ENCODE assay signal across 13 cellular contexts in genomic region chr1:248926401-248927182, GRCh38. TPM values are rescaled to one million over a fixed set of nuclear protein-coding genes. Genes with fewer than 3 reads are reported as not detected.
A peak's percentile ranks its signal among the peaks of the same experiment; 100 is the strongest.
DNase-seq lines count a peak whose midpoint lies in the region; ATAC-seq and TF ChIP-seq lines count a peak whose summit lies in the region.
"Had no signal": no experiment of that assay in that cellular context is flagged by ENCODE, and none has a peak within 500 bp of the region (broad histone marks: within the 10 kb centered on the region; RNA-seq: fewer than 3 reads in every experiment).

No MANE protein-coding gene starts in this region.

- CTCF ChIA-PET in Calu3 (lab: Charles Lee): interaction anchor here (0.6 kb wide), 1 partner anchor 169 kb away, joined by 3 read pairs; no protein-coding TSS in a partner anchor

- no peak overlapping the region for H3K56ac ChIP-seq in mesendoderm (ENCODE audit: low read length)

- DNase-seq in Calu3: no peak
- DNase-seq in LHCN-M2 (ENCODE audit: low read depth): peak; percentile 84
- DNase-seq in astrocyte of the spinal cord (ENCODE audit: low read depth, low spot score): peak; percentile 36
- DNase-seq in mesendoderm: no peak
- DNase-seq in Ammon's horn (ENCODE audit: low spot score): no peak
- no peak for DNase-seq in ovary
- DNase-seq: activated T-cell treated with anti-CD3 and anti-CD28 coated beads, Interleukin-2, amount 50 U/mL, for 1 hour; DMS53; left lung; NCI-H2081 treated with DMSO at 0.1 percent for 48 hours had no signal

- no peaks in the 10 kb centered on the region for H3K27me3 Mint-ChIP-seq in Calu3 (ENCODE audit: unreplicated experiment)
- H3K27me3 Mint-ChIP-seq: type B pancreatic cell had no signal

- peak overlapping the region; percentile 58 for H3K27ac Mint-ChIP-seq in Calu3 (ENCODE audit: unreplicated experiment)
- H3K27ac Mint-ChIP-seq: type B pancreatic cell had no signal

- no peak overlapping the region for H4K5ac ChIP-seq in mesendoderm (ENCODE audit: low read length)

- H3K9me3 ChIP-seq in mesodermal cell (ENCODE audit: control insufficient read depth, low read length) (no peaks in the 10 kb centered on the region), ovary (no peaks in the 10 kb centered on the region)
- H3K9me3 ChIP-seq: left lung had no signal

- no peak overlapping the region for H2BK120ac ChIP-seq in mesendoderm (ENCODE audit: low read depth, low read length)

- no peaks in the 10 kb centered on the region for H3K79me1 ChIP-seq in mesendoderm (ENCODE audit: low read length)

- no peak overlapping the region for H3K9ac ChIP-seq in mesendoderm (ENCODE audit: low read length)

- H3K36me3 Mint-ChIP-seq in Calu3 (ENCODE audit: insufficient read depth, unreplicated experiment): no peaks in the 10 kb centered on the region

- H2BK15ac ChIP-seq in mesendoderm (replicated peaks; ENCODE audit: low read depth): no peak overlapping the region

- no peaks in the 10 kb centered on the region for H3K9me3 Mint-ChIP-seq in Calu3 (ENCODE audit: low read depth, unreplicated experiment)
- H3K9me3 Mint-ChIP-seq: type B pancreatic cell had no signal

- H3K27me3 ChIP-seq in mesendoderm (ENCODE audit: insufficient read depth, low read length, poor library complexity) (no peaks in the 10 kb centered on the region), ovary (no peaks in the 10 kb centered on the region)
- H3K27me3 ChIP-seq: left lung had no signal

- no peak overlapping the region for H3K18ac ChIP-seq in mesendoderm (ENCODE audit: low read length)

- no peak for ATAC-seq in HG02571 (IDR thresholded peaks at IDR 0.05; ENCODE audit: unreplicated experiment)
- ATAC-seq: left lung had no signal

- peaks cover 6% of the 10 kb centered on the region for H3K36me3 ChIP-seq in mesodermal cell (ENCODE audit: control insufficient read depth, insufficient read depth, low read length)
- no peaks in the 10 kb centered on the region for H3K36me3 ChIP-seq in mesendoderm (ENCODE audit: control insufficient read depth, insufficient read depth, low read length)
- no peaks in the 10 kb centered on the region for H3K36me3 ChIP-seq in ovary

- H4K8ac ChIP-seq in mesendoderm (ENCODE audit: low read depth, low read length): no peak overlapping the region

- no peak overlapping the region for H3K4ac ChIP-seq in mesendoderm (ENCODE audit: low read depth, low read length)

- no peak overlapping the region for H3K4me2 ChIP-seq in mesendoderm (ENCODE audit: low read length)

- H2AK5ac ChIP-seq in mesendoderm (ENCODE audit: low read length): no peak overlapping the region

- TF ChIP-seq POLR2A in ovary (IDR thresholded peaks at IDR 0.05): no peak

- in situ Hi-C loops in astrocyte of the spinal cord (cut with HindIII; ENCODE audit: low sequenced_read_pairs): no loop called here

- TF ChIP-seq EP300 in ovary (IDR thresholded peaks at IDR 0.05): no peak

- no peak overlapping the region for H2BK5ac ChIP-seq in mesendoderm (ENCODE audit: low read length)

- H3K4me1 Mint-ChIP-seq in Calu3 (ENCODE audit: low read depth, unreplicated experiment): peaks cover 35% of the 10 kb centered on the region

- H3K4me3 ChIP-seq in astrocyte of the spinal cord (ENCODE audit: low read depth, low read length) (no peak overlapping the region), mesodermal cell (ENCODE audit: extremely low read depth, insufficient read depth, low read length, poor library complexity, severe bottlenecking) (no peak overlapping the region), mesendoderm (ENCODE audit: low read length) (no peak overlapping the region), ovary (no peak overlapping the region)
- H3K4me3 ChIP-seq: left lung had no signal

- H3K4me1 ChIP-seq in mesodermal cell (ENCODE audit: control insufficient read depth, insufficient read depth, low read length, poor library complexity, severe bottlenecking) (peaks cover 30% of the 10 kb centered on the region), mesendoderm (ENCODE audit: control insufficient read depth, low read depth, low read length) (no peaks in the 10 kb centered on the region), ovary (ENCODE audit: insufficient read depth) (no peaks in the 10 kb centered on the region)

- TF ChIP-seq CTCF in Calu3 (IDR thresholded peaks at IDR 0.05; ENCODE audit: unreplicated experiment) (no peak), astrocyte of the spinal cord (IDR thresholded peaks at IDR 0.05; ENCODE audit: low read depth, low read length) (no peak), ovary (IDR thresholded peaks at IDR 0.05) (no peak)

- WGBS in mesodermal cell (ENCODE audit: insufficient coverage in 2 of 2), 2 experiments: 84 to 94% methylated on average over 5 of the region's 7 CpGs
- WGBS in mesendoderm (ENCODE audit: extremely low coverage, insufficient coverage, low lambda C conversion rate): no CpG with 5 or more reads among the region's 7 CpGs
- 56 to 71% (median 63%) methylated on average over 7 of the region's 7 CpGs for WGBS in ovary, 3 donors

- intact Hi-C loops in Calu3 (cut with micrococcal nuclease; ENCODE audit: unreplicated experiment) (no loop called here), ovary (cut with DNase I) (no loop called here)

- peak overlapping the region; percentile 81 for H3K27ac ChIP-seq in mesodermal cell (ENCODE audit: low read depth, low read length, severe bottlenecking)
- no peak overlapping the region for H3K27ac ChIP-seq in mesendoderm (ENCODE audit: low read depth, low read length)
- H3K27ac ChIP-seq in ovary: no peak overlapping the region
- H3K27ac ChIP-seq: left lung had no signal

- BruUV-seq in Calu3 (replicated peaks; lab: Mats Ljungman, UMichigan): no TSS peak

- no peak overlapping the region for H3K23ac ChIP-seq in mesendoderm (ENCODE audit: low read length)

- H3K4me3 Mint-ChIP-seq in Calu3 (ENCODE audit: low read depth, unreplicated experiment): no peak overlapping the region
- H3K4me3 Mint-ChIP-seq: type B pancreatic cell had no signal

- no peaks in the 10 kb centered on the region for H3K79me2 ChIP-seq in mesendoderm (ENCODE audit: control insufficient read depth, insufficient read depth, low read length)

RNA-seq across cellular contexts. Expression of gene PGBD2, which starts 20.6 kb away (rescaled TPM):
- total RNA-seq in Calu3 (2022) (7.3 and 7.8 TPM in 2 replicates), LHCN-M2 (2014; rRNA removed) (4.7 and 6.3 TPM in 2 replicates), ovary (10 to 100 TPM in 1 of 7 donors, 1 to 10 TPM in 6; 3.9 to 10.7 (median 7.7) TPM)
- polyA plus RNA-seq in LHCN-M2 (2012): 1.7 TPM
- 3.2 TPM for polyA plus RNA-seq in mesodermal cell (2013, experiment 1 of 2)
- 2.9 TPM for polyA plus RNA-seq in mesodermal cell (2013, experiment 2 of 2)
- polyA plus RNA-seq in mesendoderm (2013, experiment 1 of 2): 3.3 TPM
- polyA plus RNA-seq in mesendoderm (2013, experiment 2 of 2): 3.5 TPM
- polyA plus RNA-seq in ovary: 1 to 10 TPM; 6.7 to 6.8 TPM

Comparison
In these comparisons a context has a peak if more than half of its experiments do, and no peak if none do; other contexts are left out.
1. DNase-seq: peak in LHCN-M2 (single experiment) and astrocyte of the spinal cord (single experiment); none in Calu3 (single experiment), mesendoderm (single experiment), Ammon's horn (single experiment) and ovary (0 of 5).